8 cellular contexts compared by ENCODE assay signal in genomic region chr6:25136879-25137278, GRCh38.
A peak's percentile ranks its signal among the peaks of the same experiment; 100 is the strongest.
DNase-seq lines count a peak whose midpoint lies in the region; ATAC-seq and TF ChIP-seq lines count a peak whose summit lies in the region.

No MANE protein-coding gene starts in this region.

- no peaks in the 10 kb centered on the region for H3K9me3 ChIP-seq in skeletal muscle tissue (ENCODE audit: control insufficient read depth in 3 of 3, low read length in 3 of 3)

- peaks cover 7 to 9% (median 8%) of the 10 kb centered on the region in 3 donors for H3K4me1 ChIP-seq in skeletal muscle tissue (ENCODE audit: control insufficient read depth in 3 of 3, insufficient read depth in 3 of 3, low read length in 3 of 3)

- no peak for TF ChIP-seq CTCF in fibroblast of villous mesenchyme (IDR thresholded peaks at IDR 0.05; ENCODE audit: insufficient read depth, low read depth, low read length)

- no peak for ATAC-seq in GM21576 (IDR thresholded peaks at IDR 0.05; ENCODE audit: unreplicated experiment)

- H3K36me3 ChIP-seq in skeletal muscle tissue (ENCODE audit: control insufficient read depth in 3 of 3, insufficient read depth in 3 of 3, low read length in 3 of 3), result no peaks in the 10 kb centered on the region

- H3K27ac ChIP-seq in skeletal muscle tissue (ENCODE audit: low read depth, low read length), result peak overlapping the region; percentile 72

- peak overlapping the region in 2 of 3 donors; percentile 40 to 65 for H3K9ac ChIP-seq in skeletal muscle tissue (ENCODE audit: low read depth in 1 of 3, low read length in 3 of 3)

- peak overlapping the region; percentile 60 for H3K4me3 ChIP-seq in fibroblast of villous mesenchyme (ENCODE audit: low read depth, low read length)
- peak overlapping the region; percentile 14 to 61 (median 38) for H3K4me3 ChIP-seq in skeletal muscle tissue (ENCODE audit: low read length in 3 of 3)

- in situ Hi-C loops in ACHN (cut with HindIII; ENCODE audit: low pct_ligation_motif_present, low pct_unique_long_range_greater_than_20kb, low sequenced_read_pairs), result no loop called here

- no peaks in the 10 kb centered on the region for H3K27me3 ChIP-seq in skeletal muscle tissue (ENCODE audit: control insufficient read depth in 3 of 3, insufficient read depth in 3 of 3, low read length in 3 of 3)

- peak; percentile 30 for DNase-seq in HCEC 1CT
- DNase-seq in activated CD4-positive, alpha-beta T cell treated with anti-CD3 and anti-CD28 coated beads, Interleukin-2, amount 50 U/mL, for 48 hours, result peak; percentile 14 to 27
- peak; percentile 36 for DNase-seq in fibroblast of villous mesenchyme (ENCODE audit: low read depth)
- no peak for DNase-seq in ACHN
- DNase-seq in amygdala (lab: John Stamatoyannopoulos, UW), result no peak
- no peak for DNase-seq in NCI-H345 treated with DMSO at 0.1 percent for 48 hours (lab: John Stamatoyannopoulos, UW; ENCODE audit: unreplicated experiment)

Comparison
In these comparisons a context has a peak if more than half of its experiments do, and no peak if none do; other contexts are left out.
1. DNase-seq: peak in HCEC 1CT (single experiment), activated CD4-positive, alpha-beta T cell treated with anti-CD3 and anti-CD28 coated beads, Interleukin-2, amount 50 U/mL, for 48 hours (2 of 2) and fibroblast of villous mesenchyme (single experiment); none in ACHN (single experiment), amygdala (0 of 56) and NCI-H345 treated with DMSO at 0.1 percent for 48 hours (single experiment).